ENCODE assay signal across 8 cellular contexts in the genomic region with DNA sequence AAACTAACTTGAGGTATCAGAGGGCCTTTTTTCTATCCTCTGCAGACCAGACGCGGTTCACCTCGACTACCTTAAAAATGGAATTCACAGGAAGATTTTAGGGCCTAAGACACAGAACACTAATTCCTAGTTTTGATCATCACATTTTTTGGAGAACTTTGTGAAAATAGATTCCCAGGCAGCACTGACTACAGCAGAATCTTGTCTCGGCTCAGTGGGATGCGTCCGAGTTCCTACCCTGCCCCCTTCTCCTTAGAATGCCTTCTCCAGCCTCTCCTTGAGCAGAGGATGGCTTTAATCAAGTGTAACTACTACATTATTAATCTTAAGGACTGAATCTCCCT. TPM values are rescaled to one million over a fixed set of nuclear protein-coding genes. Genes with fewer than 3 reads are reported as not detected.
DNase-seq lines count a peak whose midpoint lies in the region; ATAC-seq and TF ChIP-seq lines count a peak whose summit lies in the region.

No MANE protein-coding gene starts in this region.

- H3K27ac ChIP-seq in CD4-positive, CD25-positive, alpha-beta regulatory T cell (ENCODE audit: insufficient read depth, low read length, poor library complexity, severe bottlenecking), result peak overlapping the region; percentile 94
- peak overlapping the region; percentile 61 for H3K27ac ChIP-seq in OCI-LY3 (ENCODE audit: low read length)
- H3K27ac ChIP-seq in osteoblast (ENCODE audit: low read depth, low read length), result peak overlapping the region; percentile 75

- H2AFZ ChIP-seq in OCI-LY3 (ENCODE audit: low read depth, low read length), result peak overlapping the region; percentile 78
- H2AFZ ChIP-seq in osteoblast (ENCODE audit: low read length), result peak overlapping the region; percentile 96

- H3K4me3 ChIP-seq in CD4-positive, CD25-positive, alpha-beta regulatory T cell (ENCODE audit: low read depth, low read length), result peak overlapping the region; percentile 52
- H3K4me3 ChIP-seq in OCI-LY3 (ENCODE audit: low read length) (peak overlapping the region; percentile 93), endocrine pancreas (ENCODE audit: control insufficient read depth, insufficient read depth, low read length) (peak overlapping the region; percentile 44), osteoblast (ENCODE audit: insufficient read depth, low read length) (peak overlapping the region; percentile 94)

- H3K27ac Mint-ChIP-seq in CD4-positive, CD25-positive, alpha-beta regulatory T cell, result peak overlapping the region; percentile 93 to 99 (median 98)

- H3K9me3 Mint-ChIP-seq in CD4-positive, CD25-positive, alpha-beta regulatory T cell, result peaks cover 0 to 5% (median 1%) of the 10 kb centered on the region in 7 donors

- H3K27me3 ChIP-seq in CD4-positive, CD25-positive, alpha-beta regulatory T cell (ENCODE audit: control insufficient read depth, insufficient read depth, low read length), result no peaks in the 10 kb centered on the region
- H3K27me3 ChIP-seq in OCI-LY3 (ENCODE audit: low read depth, low read length) (no peaks in the 10 kb centered on the region), endocrine pancreas (ENCODE audit: control insufficient read depth, insufficient read depth, low read length) (no peaks in the 10 kb centered on the region), osteoblast (ENCODE audit: insufficient read depth, low read length) (no peaks in the 10 kb centered on the region)

- H3K4me3 Mint-ChIP-seq in CD4-positive, CD25-positive, alpha-beta regulatory T cell, result peak overlapping the region; percentile 90 to 99 (median 96)

- no peaks in the 10 kb centered on the region for H3K36me3 Mint-ChIP-seq in CD4-positive, CD25-positive, alpha-beta regulatory T cell

- peaks cover 14 to 35% (median 23%) of the 10 kb centered on the region in 4 donors for H3K4me1 Mint-ChIP-seq in CD4-positive, CD25-positive, alpha-beta regulatory T cell

- no peak for TF ChIP-seq CTCF in OCI-LY3 (IDR thresholded peaks at IDR 0.05; ENCODE audit: low read depth, low read length)
- no peak for TF ChIP-seq CTCF in osteoblast (IDR thresholded peaks at IDR 0.05; ENCODE audit: extremely low read depth, low read depth, low read length)

- H3K4me1 ChIP-seq in CD4-positive, CD25-positive, alpha-beta regulatory T cell (ENCODE audit: control insufficient read depth, insufficient read depth, low read length, poor library complexity, severe bottlenecking), result peaks cover 24% of the 10 kb centered on the region
- H3K4me1 ChIP-seq in OCI-LY3 (ENCODE audit: low read length) (peaks cover 14% of the 10 kb centered on the region), endocrine pancreas (ENCODE audit: control insufficient read depth, insufficient read depth, low read length) (no peaks in the 10 kb centered on the region), osteoblast (ENCODE audit: insufficient read depth, low read length) (peaks cover 9% of the 10 kb centered on the region)

- no peak for DNase-seq in CD4-positive, CD25-positive, alpha-beta regulatory T cell
- no peak for DNase-seq in osteoblast (ENCODE audit: insufficient read length, low spot score, missing footprints)
- DNase-seq in kidney glomerular epithelial cell (lab: John Stamatoyannopoulos, UW), result no peak
- DNase-seq in NCI-H187 treated with DMSO at 0.1 percent for 48 hours (lab: John Stamatoyannopoulos, UW), result no peak

- H3K9ac ChIP-seq in OCI-LY3 (ENCODE audit: low read length) (peak overlapping the region; percentile 67), endocrine pancreas (ENCODE audit: control insufficient read depth, insufficient read depth, low read length) (no peak overlapping the region)

- H3K27me3 Mint-ChIP-seq in CD4-positive, CD25-positive, alpha-beta regulatory T cell, result no peaks in the 10 kb centered on the region

- no peaks in the 10 kb centered on the region for H3K9me3 ChIP-seq in CD4-positive, CD25-positive, alpha-beta regulatory T cell (ENCODE audit: control insufficient read depth in 2 of 2, low read length in 2 of 2)
- H3K9me3 ChIP-seq in OCI-LY3 (ENCODE audit: insufficient read depth, low read length), result 0 out of 2 replicates have a peak, but pooled peaks cover 4% of the 10 kb centered on the region
- H3K9me3 ChIP-seq in endocrine pancreas (ENCODE audit: control insufficient read depth, low read length), result no peaks in the 10 kb centered on the region
- no peaks in the 10 kb centered on the region for H3K9me3 ChIP-seq in osteoblast (ENCODE audit: low read depth, low read length)

- H3K79me2 ChIP-seq in OCI-LY3 (ENCODE audit: low read length) (no peaks in the 10 kb centered on the region), osteoblast (ENCODE audit: insufficient read depth, low read length) (no peaks in the 10 kb centered on the region)

- H4K20me1 ChIP-seq in OCI-LY3 (ENCODE audit: insufficient read depth, low read length) (no peaks in the 10 kb centered on the region), osteoblast (ENCODE audit: insufficient read depth, low read length) (no peaks in the 10 kb centered on the region)

- H3K4me2 ChIP-seq in OCI-LY3 (ENCODE audit: low read length) (peak overlapping the region; percentile 79), osteoblast (ENCODE audit: insufficient read depth, low read length) (peak overlapping the region; percentile 94)

- no peaks in the 10 kb centered on the region for H3K36me3 ChIP-seq in CD4-positive, CD25-positive, alpha-beta regulatory T cell (ENCODE audit: control insufficient read depth, insufficient read depth, low read length)
- H3K36me3 ChIP-seq in OCI-LY3 (replicated peaks; ENCODE audit: low read depth, low read length) (no peaks in the 10 kb centered on the region), endocrine pancreas (ENCODE audit: control insufficient read depth, insufficient read depth, low read length) (no peaks in the 10 kb centered on the region), osteoblast (ENCODE audit: insufficient read depth, low read length) (no peaks in the 10 kb centered on the region)

- ATAC-seq in CD4-positive, CD25-positive, alpha-beta regulatory T cell (ENCODE audit: low read depth in 2 of 2), result no peak
- ATAC-seq in HG03442 (IDR thresholded peaks at IDR 0.05; ENCODE audit: unreplicated experiment) (no peak), GM19035 (IDR thresholded peaks at IDR 0.05; ENCODE audit: unreplicated experiment) (no peak)

RNA-seq across cellular contexts. Expression of a gene that starts 0.4 kb away (rescaled TPM):
- 2.9 TPM for total RNA-seq in CD4-positive, CD25-positive, alpha-beta regulatory T cell
- under 1 TPM in 1 of 4 donors, not detected in 3; 0.76 TPM for polyA plus RNA-seq in CD4-positive, CD25-positive, alpha-beta regulatory T cell
- 144 and 200 TPM in 2 replicates for total RNA-seq in osteoblast

RNA-seq across cellular contexts. Expression of a gene that starts 4.1 kb away (rescaled TPM):
- not detected for total RNA-seq in CD4-positive, CD25-positive, alpha-beta regulatory T cell
- under 1 TPM in 2 of 4 donors, not detected in 2; 0.21 to 0.54 TPM for polyA plus RNA-seq in CD4-positive, CD25-positive, alpha-beta regulatory T cell
- 4.3 and 4.7 TPM in 2 replicates for total RNA-seq in osteoblast

RNA-seq across cellular contexts. Expression of a gene that starts 7.9 kb away (rescaled TPM):
- total RNA-seq in CD4-positive, CD25-positive, alpha-beta regulatory T cell, result 25.9 TPM
- 10 to 100 TPM; 12.4 to 20.3 (median 17.7) TPM for polyA plus RNA-seq in CD4-positive, CD25-positive, alpha-beta regulatory T cell
- total RNA-seq in osteoblast, result 22.1 and 26.8 TPM in 2 replicates

RNA-seq across cellular contexts. Expression of a gene that starts 47.4 kb away (rescaled TPM):
- not detected for total RNA-seq in CD4-positive, CD25-positive, alpha-beta regulatory T cell
- not detected for polyA plus RNA-seq in CD4-positive, CD25-positive, alpha-beta regulatory T cell
- total RNA-seq in osteoblast, result under 0.01 and 0.29 TPM in 2 replicates

RNA-seq across cellular contexts. Expression of a gene that starts 47.5 kb away (rescaled TPM):
- total RNA-seq in CD4-positive, CD25-positive, alpha-beta regulatory T cell, result not detected
- under 1 TPM in 3 of 4 donors, not detected in 1; 0.06 to 0.62 (median 0.21) TPM for polyA plus RNA-seq in CD4-positive, CD25-positive, alpha-beta regulatory T cell
- total RNA-seq in osteoblast, result 2.2 and 2.4 TPM in 2 replicates

Comparison
In these comparisons a context has a peak if more than half of its experiments do, and no peak if none do; other contexts are left out.
1. H3K4me3 ChIP-seq: peak in every context shown above with its lines; median percentile 94 in osteoblast; 93 in OCI-LY3; 52 in CD4-positive, CD25-positive, alpha-beta regulatory T cell; 44 in endocrine pancreas.
2. RNA of a gene that starts 0.4 kb away (total RNA-seq): 144 to 200 TPM in osteoblast; 2.9 TPM in CD4-positive, CD25-positive, alpha-beta regulatory T cell (single experiment); every median in the first group is over 10 times any median in the second.
3. Peak in every context shown above with its lines, with median percentiles within 50 percentile points of each other: H3K27ac ChIP-seq.